ENCODE assay signal across 29 cellular contexts in the genomic region with DNA sequence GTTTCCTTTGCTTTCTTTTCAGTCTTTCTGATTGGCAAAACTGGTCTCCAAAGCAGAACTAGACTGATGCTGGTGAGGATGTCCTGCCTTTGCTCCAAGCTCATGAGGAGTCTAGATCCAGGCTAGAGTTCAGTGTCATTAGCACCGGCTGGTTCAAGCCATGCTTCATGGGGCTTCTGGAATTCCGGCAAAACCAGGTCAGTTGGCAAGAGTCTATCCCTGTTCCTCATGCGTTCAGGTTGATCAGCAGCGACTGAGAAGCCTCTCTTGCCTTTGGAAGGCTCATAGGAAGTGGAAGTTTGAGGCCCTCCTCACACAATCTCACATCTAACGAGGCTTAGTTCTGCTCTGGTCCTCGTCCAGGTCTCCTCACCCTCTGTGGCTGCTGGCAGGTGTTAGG.
"Had no signal": no experiment of that assay in that cellular context is flagged by ENCODE, and none has a peak within 500 bp of the region (broad histone marks: within the 10 kb centered on the region; RNA-seq: fewer than 3 reads in every experiment).

No MANE protein-coding gene starts in this region.

- H3K27me3 ChIP-seq: ascending aorta, breast epithelium, cardiac muscle cell, colonic mucosa, esophagus squamous epithelium, gastroesophageal sphincter had no signal

- H3K36me3 ChIP-seq: ascending aorta, breast epithelium, cardiac muscle cell, colonic mucosa, esophagus squamous epithelium, gastroesophageal sphincter, WERI-Rb-1 had no signal

- H3K4me1 ChIP-seq: ascending aorta, breast epithelium, colonic mucosa, gastroesophageal sphincter had no signal

- H3K27ac ChIP-seq: ascending aorta, breast epithelium, cardiac muscle cell, colonic mucosa, epithelial cell of prostate, esophagus squamous epithelium, gastroesophageal sphincter, WERI-Rb-1 had no signal

- DNase-seq: activated B cell treated with CpG ODN at 0.5 μM for 24 hours; activated CD4-positive, alpha-beta T cell treated with anti-CD3 and anti-CD28 coated beads for 48 hours; activated CD4-positive, alpha-beta T cell treated with anti-CD3 and anti-CD28 coated beads, Interleukin-2, amount 50 U/mL, for 1 hour; activated CD4-positive, alpha-beta T cell treated with anti-CD3 and anti-CD28 coated beads, Interleukin-2, amount 50 U/mL, for 48 hours; activated CD8-positive, alpha-beta memory T cell treated with anti-CD3 and anti-CD28 coated beads for 24 hours; activated CD8-positive, alpha-beta T cell treated with anti-CD3 and anti-CD28 coated beads for 36 hours; activated effector memory CD4-positive, alpha-beta T cell treated with anti-CD3 and anti-CD28 coated beads, Interleukin-2, amount 50 U/mL, for 16 hours; activated naive CD4-positive, alpha-beta T cell treated with anti-CD3 and anti-CD28 coated beads, Interleukin-2, amount 10 ng/mL, durations not matched to agents 7 days and 5 days; activated naive CD8-positive, alpha-beta T cell treated with anti-CD3 and anti-CD28 coated beads, Interleukin-2, amount 10 ng/mL, durations not matched to agents 7 days and 5 days; activated T-cell treated with anti-CD3 and anti-CD28 coated beads, Interleukin-2, amount 50 U/mL, for 1 hour; activated T-cell treated with anti-CD3 and anti-CD28 coated beads, Interleukin-2, amount 50 U/mL, for 48 hours; central memory CD4-positive, alpha-beta T cell; cerebellar nuclear complex; colonic mucosa; effector CD8-positive, alpha-beta T cell; esophagus squamous epithelium; foreskin melanocyte; head of caudate nucleus; T-helper 1 cell; T-helper 17 cell; T1000; WERI-Rb-1 had no signal

- H3K9me3 ChIP-seq: ascending aorta, breast epithelium, colonic mucosa, esophagus squamous epithelium, gastroesophageal sphincter had no signal

- H3K4me3 ChIP-seq: ascending aorta, breast epithelium, cardiac muscle cell, colonic mucosa, esophagus squamous epithelium, gastroesophageal sphincter had no signal

- ATAC-seq: activated CD4-positive, CD25-positive, alpha-beta regulatory T cell treated with anti-CD3 and anti-CD28 coated beads, Interleukin-2, amount 50 U/mL, for 24 hours; activated CD8-positive, alpha-beta T cell treated with anti-CD3 and anti-CD28 coated beads for 36 hours; activated naive CD4-positive, alpha-beta T cell treated with anti-CD3 and anti-CD28 coated beads, Interleukin-2, amount 50 U/mL, for 72 hours; gastroesophageal sphincter; T-helper 17 cell had no signal
